ENCODE assay signal across 1 cellular context in genomic region chr4:588351-588849, GRCh38.
A peak's percentile ranks its signal among the peaks of the same experiment; 100 is the strongest.
TF ChIP-seq lines count a peak whose summit lies in the region.

No MANE protein-coding gene starts in this region.

TF ChIP-seq in H1, 55 proteins besides CTCF, POLR2A, EP300 and RAD21:
- TF ChIP-seq YY1 (IDR thresholded peaks at IDR 0.05; ENCODE audit: low read depth, low read length) (peak; percentile 51; the same call in 1 of the 2 replicates), EZH2 (IDR thresholded peaks at IDR 0.05; ENCODE audit: low read depth, low read length, severe bottlenecking) (no peak), FOSL1 (IDR thresholded peaks at IDR 0.05; ENCODE audit: insufficient read depth, low read depth, low read length) (no peak), SUZ12 (IDR thresholded peaks at IDR 0.05; ENCODE audit: low read length) (no peak)
- TF ChIP-seq, protein P1, sequence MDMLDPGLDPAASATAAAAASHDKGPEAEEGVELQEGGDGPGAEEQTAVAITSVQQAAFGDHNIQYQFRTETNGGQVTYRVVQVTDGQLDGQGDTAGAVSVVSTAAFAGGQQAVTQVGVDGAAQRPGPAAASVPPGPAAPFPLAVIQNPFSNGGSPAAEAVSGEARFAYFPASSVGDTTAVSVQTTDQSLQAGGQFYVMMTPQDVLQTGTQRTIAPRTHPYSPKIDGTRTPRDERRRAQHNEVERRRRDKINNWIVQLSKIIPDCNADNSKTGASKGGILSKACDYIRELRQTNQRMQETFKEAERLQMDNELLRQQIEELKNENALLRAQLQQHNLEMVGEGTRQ (IDR thresholded peaks at IDR 0.05; ENCODE audit: low read length) = no peak
